ENCODE assay signal across 1 cellular context in genomic region chr1:50646526-50646925, GRCh38.
TF ChIP-seq lines count a peak whose summit lies in the region.

No MANE protein-coding gene starts in this region.

TF ChIP-seq in K562, 482 proteins besides CTCF, POLR2A, EP300 and RAD21 (continued from another document):
- TF ChIP-seq, protein P1, sequence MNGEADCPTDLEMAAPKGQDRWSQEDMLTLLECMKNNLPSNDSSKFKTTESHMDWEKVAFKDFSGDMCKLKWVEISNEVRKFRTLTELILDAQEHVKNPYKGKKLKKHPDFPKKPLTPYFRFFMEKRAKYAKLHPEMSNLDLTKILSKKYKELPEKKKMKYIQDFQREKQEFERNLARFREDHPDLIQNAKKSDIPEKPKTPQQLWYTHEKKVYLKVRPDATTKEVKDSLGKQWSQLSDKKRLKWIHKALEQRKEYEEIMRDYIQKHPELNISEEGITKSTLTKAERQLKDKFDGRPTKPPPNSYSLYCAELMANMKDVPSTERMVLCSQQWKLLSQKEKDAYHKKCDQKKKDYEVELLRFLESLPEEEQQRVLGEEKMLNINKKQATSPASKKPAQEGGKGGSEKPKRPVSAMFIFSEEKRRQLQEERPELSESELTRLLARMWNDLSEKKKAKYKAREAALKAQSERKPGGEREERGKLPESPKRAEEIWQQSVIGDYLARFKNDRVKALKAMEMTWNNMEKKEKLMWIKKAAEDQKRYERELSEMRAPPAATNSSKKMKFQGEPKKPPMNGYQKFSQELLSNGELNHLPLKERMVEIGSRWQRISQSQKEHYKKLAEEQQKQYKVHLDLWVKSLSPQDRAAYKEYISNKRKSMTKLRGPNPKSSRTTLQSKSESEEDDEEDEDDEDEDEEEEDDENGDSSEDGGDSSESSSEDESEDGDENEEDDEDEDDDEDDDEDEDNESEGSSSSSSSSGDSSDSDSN (IDR thresholded peaks at IDR 0.05; ENCODE audit: borderline replicate concordance in 1 of 2, low read depth in 2 of 2, low read length in 2 of 2) = no peak
